In genomic region chr2:177056540-177056939, GRCh38 we compare ENCODE assay signal across 14 cellular contexts.
DNase-seq lines count a peak whose midpoint lies in the region; FAIRE-seq and TF ChIP-seq lines count a peak whose summit lies in the region.
"Had no signal": no experiment of that assay in that cellular context is flagged by ENCODE, and none has a peak within 500 bp of the region (broad histone marks: within the 10 kb centered on the region; RNA-seq: fewer than 3 reads in every experiment).

No MANE protein-coding gene starts in this region.

- no peaks in the 10 kb centered on the region for H3K9me2 ChIP-seq in Loucy (replicated peaks; ENCODE audit: low read depth, low read length)

- H3F3A ChIP-seq in Loucy (ENCODE audit: low read depth) = no peaks in the 10 kb centered on the region

- H3K36me3 Mint-ChIP-seq in chondrocyte (ENCODE audit: low read depth) (no peaks in the 10 kb centered on the region), neural crest cell (ENCODE audit: low read depth) (no peaks in the 10 kb centered on the region)
- H3K36me3 Mint-ChIP-seq: CD4-positive, CD25-positive, alpha-beta regulatory T cell had no signal

- H3K4me3 Mint-ChIP-seq in chondrocyte (ENCODE audit: unreplicated experiment) (no peak overlapping the region), neural crest cell (no peak overlapping the region)
- H3K4me3 Mint-ChIP-seq: CD4-positive, CD25-positive, alpha-beta regulatory T cell; T-helper 1 cell treated with Interleukin-12 subunit alpha and Interleukin-12 subunit beta and Interleukin-4 antibody, amounts not matched to agents 30 μg/mL and 1 μg/mL, for 36 hours had no signal

- no peaks in the 10 kb centered on the region for H3K27me3 ChIP-seq in Loucy (ENCODE audit: insufficient read depth, low read length, poor library complexity, severe bottlenecking)
- H3K27me3 ChIP-seq in prostate gland (replicated peaks; ENCODE audit: insufficient read depth) = no peaks in the 10 kb centered on the region
- no peaks in the 10 kb centered on the region for H3K27me3 ChIP-seq in spleen (replicated peaks in 1 of 7)
- H3K27me3 ChIP-seq: right atrium auricular region had no signal

- H2AFZ ChIP-seq in Loucy (ENCODE audit: low read length) = 0 out of 2 replicates have a peak overlapping the region, but pooled peaks have one; percentile 58

- H3K4me1 ChIP-seq in Loucy (ENCODE audit: insufficient read depth, low read length, poor library complexity, severe bottlenecking) = no peaks in the 10 kb centered on the region
- H3K4me1 ChIP-seq in prostate gland (replicated peaks) = no peaks in the 10 kb centered on the region
- H3K4me1 ChIP-seq in kidney (ENCODE audit: control insufficient read depth in 1 of 2, insufficient read depth in 1 of 2, low read depth in 1 of 2, low read length in 2 of 2) = no peaks in the 10 kb centered on the region
- H3K4me1 ChIP-seq in spleen = no peaks in the 10 kb centered on the region
- H3K4me1 ChIP-seq: right atrium auricular region had no signal

- H3K27ac Mint-ChIP-seq in chondrocyte (ENCODE audit: unreplicated experiment) (no peak overlapping the region), neural crest cell (ENCODE audit: unreplicated experiment) (no peak overlapping the region)
- H3K27ac Mint-ChIP-seq: CD4-positive, CD25-positive, alpha-beta regulatory T cell; T-helper 1 cell treated with Interleukin-12 subunit alpha and Interleukin-12 subunit beta and Interleukin-4 antibody, amounts not matched to agents 30 μg/mL and 1 μg/mL, for 36 hours had no signal

- H3K9ac ChIP-seq in Loucy (ENCODE audit: low read depth, low read length, poor library complexity, severe bottlenecking) (no peak overlapping the region), kidney (ENCODE audit: low read length in 2 of 2) (no peak overlapping the region)

- TF ChIP-seq CTCF in GM12874 (IDR thresholded peaks at IDR 0.05; ENCODE audit: insufficient read depth, low read depth, low read length) (0 out of 2 replicates have a peak, but pooled peaks have one; percentile 10), Loucy (conservative IDR thresholded peaks at IDR 0.05; ENCODE audit: low read length) (peak; percentile 66), chondrocyte (IDR thresholded peaks at IDR 0.05) (peak; percentile 19), neural crest cell (conservative IDR thresholded peaks at IDR 0.05) (peak; percentile 20), prostate gland (IDR thresholded peaks at IDR 0.05) (no peak), kidney (IDR thresholded peaks at IDR 0.05; ENCODE audit: borderline replicate concordance, extremely low read depth, insufficient read depth) (no peak), spleen (IDR thresholded peaks at IDR 0.05 in 8 of 11, conservative IDR thresholded peaks at IDR 0.05 in 3 of 11) (no peak)

- H3K27ac ChIP-seq in prostate gland (no peak overlapping the region), kidney (ENCODE audit: low read depth in 2 of 2, low read length in 2 of 2) (no peak overlapping the region), spleen (no peak overlapping the region)
- H3K27ac ChIP-seq: epithelial cell of prostate, right atrium auricular region had no signal

- H3K9me3 ChIP-seq in Loucy (ENCODE audit: insufficient read depth, low read depth, low read length) (no peaks in the 10 kb centered on the region), prostate gland (no peaks in the 10 kb centered on the region), kidney (ENCODE audit: control insufficient read depth in 1 of 2, low read length in 2 of 2) (no peaks in the 10 kb centered on the region), spleen (no peaks in the 10 kb centered on the region)
- H3K9me3 ChIP-seq: right atrium auricular region had no signal

- H3K9me3 Mint-ChIP-seq in chondrocyte (ENCODE audit: low read depth) (no peaks in the 10 kb centered on the region), neural crest cell (no peaks in the 10 kb centered on the region)
- H3K9me3 Mint-ChIP-seq: T-helper 1 cell treated with Interleukin-12 subunit alpha and Interleukin-12 subunit beta and Interleukin-4 antibody, amounts not matched to agents 30 μg/mL and 1 μg/mL, for 36 hours had no signal

- intact Hi-C loops in prostate gland (cut with DNase I) = no loop called here
- intact Hi-C loops in kidney (cut with DNase I) = no loop called here
- intact Hi-C loops in spleen (cut with DNase I; ENCODE audit: low total_unique reads) = no loop called here

- 58% methylated on average over 4 of the region's 4 CpGs for WGBS in prostate gland
- WGBS in spleen, 5 donors = 79 to 88% (median 83%) methylated on average over 4 of the region's 4 CpGs

- DNase-seq in chondrocyte (ENCODE audit: low spot score) (no peak), neural crest cell (ENCODE audit: low read depth, low spot score) (no peak), prostate gland (ENCODE audit: low spot score) (no peak), kidney (no peak), spleen (no peak)
- DNase-seq in activated naive CD4-positive, alpha-beta T cell treated with anti-CD3 and anti-CD28 coated beads, Interleukin-2, amount 50 U/mL, for 16 hours = no peak
- DNase-seq: activated CD4-positive, alpha-beta T cell treated with anti-CD3 and anti-CD28 coated beads, Interleukin-2, amount 50 U/mL, for 1 hour; activated effector memory CD4-positive, alpha-beta T cell treated with Interleukin-2 at 50 U/mL for 16 hours; CD4-positive, CD25-positive, alpha-beta regulatory T cell had no signal

- TF ChIP-seq POLR2A in prostate gland (IDR thresholded peaks at IDR 0.05) (no peak), spleen (IDR thresholded peaks at IDR 0.05) (no peak)

- H3K27me3 Mint-ChIP-seq in chondrocyte (ENCODE audit: low read depth) = peaks cover 4% of the 10 kb centered on the region
- no peaks in the 10 kb centered on the region for H3K27me3 Mint-ChIP-seq in neural crest cell (ENCODE audit: low read depth)

- H4K20me1 ChIP-seq in Loucy (ENCODE audit: insufficient read depth, low read length, poor library complexity, severe bottlenecking) = no peaks in the 10 kb centered on the region

- no peaks in the 10 kb centered on the region for H3K79me2 ChIP-seq in Loucy (ENCODE audit: insufficient read depth, low read length)

- FAIRE-seq in kidney (lab: Jason Lieb, UNC) = no peak

- H3K4me3 ChIP-seq in Loucy (ENCODE audit: low read length, poor library complexity, severe bottlenecking) (no peak overlapping the region), prostate gland (no peak overlapping the region), kidney (ENCODE audit: low read length in 2 of 2) (no peak overlapping the region), spleen (no peak overlapping the region)
- H3K4me3 ChIP-seq: right atrium auricular region had no signal

- no peak overlapping the region for H3K4me2 ChIP-seq in Loucy (ENCODE audit: low read depth, low read length, poor library complexity, severe bottlenecking)

- H3K4me1 Mint-ChIP-seq in chondrocyte (ENCODE audit: low read depth) (peaks cover 7% of the 10 kb centered on the region), neural crest cell (peaks cover 14% of the 10 kb centered on the region)

- no peaks in the 10 kb centered on the region for H3K36me3 ChIP-seq in Loucy (ENCODE audit: insufficient read depth, low read length)
- no peaks in the 10 kb centered on the region for H3K36me3 ChIP-seq in prostate gland
- no peaks in the 10 kb centered on the region for H3K36me3 ChIP-seq in kidney (ENCODE audit: control insufficient read depth in 1 of 2, insufficient read depth in 2 of 2, low read length in 2 of 2)
- H3K36me3 ChIP-seq in spleen = no peaks in the 10 kb centered on the region
- H3K36me3 ChIP-seq: right atrium auricular region had no signal

Comparison
In these comparisons a context has a peak if more than half of its experiments do, and no peak if none do; other contexts are left out.
1. CTCF ChIP-seq: peak in GM12874 (single experiment), Loucy (single experiment), chondrocyte (single experiment) and neural crest cell (single experiment); none in prostate gland (0 of 4), kidney (single experiment) and spleen (0 of 11).